Comparison of ENCODE assay signal across 8 cellular contexts in genomic region chr16:11256657-11257130, GRCh38. TPM values are rescaled to one million over a fixed set of nuclear protein-coding genes. Genes with fewer than 3 reads are reported as not detected.
DNase-seq lines count a peak whose midpoint lies in the region; ATAC-seq, FAIRE-seq and TF ChIP-seq lines count a peak whose summit lies in the region.

No MANE protein-coding gene starts in this region.

- H3K27ac ChIP-seq in GM23248 (peak overlapping the region; percentile 84), keratinocyte (ENCODE audit: control insufficient read depth, insufficient read depth, low read length) (peak overlapping the region; percentile 76)

- H3K9ac ChIP-seq in GM23248, result peak overlapping the region; percentile 89
- H3K9ac ChIP-seq in keratinocyte (ENCODE audit: control insufficient read depth, extremely low read depth, insufficient read depth, low read length), result peak overlapping the region; percentile 90

- H3K79me2 ChIP-seq in GM23248 (ENCODE audit: insufficient read depth), result no peaks in the 10 kb centered on the region
- peaks cover 19% of the 10 kb centered on the region for H3K79me2 ChIP-seq in keratinocyte (ENCODE audit: control insufficient read depth, insufficient read depth, low read length)

- H3K36me3 ChIP-seq in GM23248 (ENCODE audit: low read depth) (no peaks in the 10 kb centered on the region), bronchial epithelial cell (ENCODE audit: control insufficient read depth, insufficient read depth, low read length) (no peaks in the 10 kb centered on the region), keratinocyte (ENCODE audit: control insufficient read depth in 2 of 2, extremely low read depth in 1 of 2, insufficient read depth in 2 of 2, low read length in 2 of 2) (no peaks in the 10 kb centered on the region)

- H3K4me2 ChIP-seq in GM23248 (ENCODE audit: unreplicated experiment), result peak overlapping the region; percentile 74
- H3K4me2 ChIP-seq in keratinocyte (ENCODE audit: control insufficient read depth, extremely low read depth, insufficient read depth, low read depth, low read length), result peak overlapping the region; percentile 75

- no peak for ATAC-seq in GM21528 (IDR thresholded peaks at IDR 0.05; ENCODE audit: low FRiP score, unreplicated experiment)

- peak overlapping the region; percentile 78 for H3K4me3 ChIP-seq in GM23248
- H3K4me3 ChIP-seq in bronchial epithelial cell (ENCODE audit: low read depth, low read length), result peak overlapping the region; percentile 70
- peak overlapping the region; percentile 70 to 88 (median 79) for H3K4me3 ChIP-seq in keratinocyte (ENCODE audit: control insufficient read depth in 2 of 3, extremely low read depth in 1 of 3, insufficient read depth in 2 of 3, low read depth in 1 of 3, low read length in 3 of 3)

- dilution Hi-C loops in keratinocyte (cut with MboI; ENCODE audit: extremely low pct_ligation_motif_present, low sequenced_read_pairs), result no loop called here

- H3K9me3 ChIP-seq in GM23248 (ENCODE audit: low read depth) (no peaks in the 10 kb centered on the region), keratinocyte (ENCODE audit: control insufficient read depth, low read depth, low read length) (no peaks in the 10 kb centered on the region)

- no peaks in the 10 kb centered on the region for H3K9me1 ChIP-seq in keratinocyte (ENCODE audit: control insufficient read depth, extremely low read depth, insufficient read depth, low read length)

- DNase-seq in GM23248 (peak; percentile 79), RKO (ENCODE audit: low spot score) (peak; percentile 59), bronchial epithelial cell (ENCODE audit: low read depth) (no peak), keratinocyte (ENCODE audit: low read depth, low spot score) (no peak), NOMO-1 treated with DMSO at 0.1 percent for 48 hours (lab: John Stamatoyannopoulos, UW; ENCODE audit: unreplicated experiment) (no peak), cerebellar nuclear complex (lab: John Stamatoyannopoulos, UW) (no peak)
- peak; percentile 80 for DNase-seq in stimulated activated CD4-positive, alpha-beta T cell treated with anti-CD3 and anti-CD28 coated beads, Interleukin-15, amount 100 ng/mL, for 24 hours

- H3K4me1 ChIP-seq in GM23248 (ENCODE audit: insufficient read depth), result peaks cover 10% of the 10 kb centered on the region; the same call in 1 of the 2 replicates
- peaks cover 20% of the 10 kb centered on the region for H3K4me1 ChIP-seq in keratinocyte (ENCODE audit: control insufficient read depth, extremely low read depth, insufficient read depth, low read length)

- TF ChIP-seq CTCF in bronchial epithelial cell (IDR thresholded peaks at IDR 0.05; ENCODE audit: insufficient read depth, low read length, severe bottlenecking) (no peak), keratinocyte (optimal IDR thresholded peaks at IDR 0.05 in 1 of 3, IDR thresholded peaks at IDR 0.05 in 1 of 3, conservative IDR thresholded peaks at IDR 0.05 in 1 of 3; ENCODE audit: extremely low read depth in 1 of 3, insufficient read depth in 2 of 3, low read length in 3 of 3) (no peak)

- 0 to 2% methylated on average over 29 to 31 of the region's 32 CpGs for WGBS in GM23248 (ENCODE audit: low coverage in 1 of 2, low lambda C conversion rate in 2 of 2, missing lambda C conversion rate in 2 of 2), 2 experiments

- H3K27me3 ChIP-seq in GM23248 (replicated peaks; ENCODE audit: insufficient read depth), result no peaks in the 10 kb centered on the region
- H3K27me3 ChIP-seq in bronchial epithelial cell (ENCODE audit: control insufficient read depth, insufficient read depth, low read length), result no peaks in the 10 kb centered on the region
- peaks cover 5% of the 10 kb centered on the region for H3K27me3 ChIP-seq in keratinocyte (ENCODE audit: control insufficient read depth, extremely low read depth, insufficient read depth, low read length)

- H3K9me2 ChIP-seq in GM23248 (ENCODE audit: insufficient read depth), result no peaks in the 10 kb centered on the region

- peaks cover 8% of the 10 kb centered on the region for H3F3A ChIP-seq in GM23248 (ENCODE audit: insufficient read depth)

- no peak for FAIRE-seq in bronchial epithelial cell (lab: Jason Lieb, UNC)
- FAIRE-seq in keratinocyte (lab: Jason Lieb, UNC), result no peak

- H4K20me1 ChIP-seq in GM23248 (ENCODE audit: insufficient read depth) (no peaks in the 10 kb centered on the region), keratinocyte (ENCODE audit: control insufficient read depth, extremely low read depth, insufficient read depth, low read length) (no peaks in the 10 kb centered on the region)

- in situ Hi-C loops in GM23248 (cut with MboI), result loop anchor here (10.0 kb wide), 1 partner anchor 292 kb away; no protein-coding TSS in a partner anchor

- peak overlapping the region; percentile 65 for H2AFZ ChIP-seq in GM23248
- H2AFZ ChIP-seq in keratinocyte (ENCODE audit: control insufficient read depth, low read length), result peak overlapping the region; percentile 86

RNA-seq across cellular contexts. Expression of gene SOCS1, which starts 0.7 kb away (rescaled TPM):
- 1.4 and 2.0 TPM in 2 replicates for total RNA-seq in GM23248 (2014; rRNA removed; shearing (Covaris generic))
- 1.6 and 2.3 TPM in 2 replicates for polyA plus RNA-seq in GM23248 (2016; fragmentation: Nextera tagmentation; extraction: Ambion mirVana)
- total RNA-seq in bronchial epithelial cell, result 0.77 and 0.79 TPM in 2 replicates
- 0.98 to 2.8 TPM (median 2.4 TPM) in 3 replicates for polyA plus RNA-seq in keratinocyte
- 0.80 TPM for polyA plus RNA-seq in keratinocyte (2011; ENCODE audit: low read depth)
- polyA plus RNA-seq in keratinocyte (2011; cell fraction: cytosol; rRNA removed), result 0.79 and 1.2 TPM in 2 replicates
- polyA plus RNA-seq in keratinocyte (2011; cell fraction: nucleus; rRNA removed), result 2.0 and 2.9 TPM in 2 replicates
- polyA plus RNA-seq in keratinocyte (2012; ENCODE audit: low replicate concordance), result 3.1 and 3.8 TPM in 2 replicates
- polyA minus RNA-seq in keratinocyte, result 0.38 to 6.6 TPM (median 0.92 TPM) in 3 replicates
- polyA minus RNA-seq in keratinocyte (2011; cell fraction: cytosol; rRNA and poly(A)+ RNA removed), result 2.3 TPM
- 1.9 and 4.1 TPM in 2 replicates for polyA minus RNA-seq in keratinocyte (2011; cell fraction: nucleus; rRNA and poly(A)+ RNA removed)

RNA-seq across cellular contexts. Expression of gene TNP2, which starts 12.4 kb away (rescaled TPM):
- total RNA-seq in GM23248 (2014; rRNA removed; shearing (Covaris generic)), result not detected in 2 replicates
- polyA plus RNA-seq in GM23248 (2016; fragmentation: Nextera tagmentation; extraction: Ambion mirVana) (not detected in 2 replicates), keratinocyte (not detected in 3 replicates)
- total RNA-seq in bronchial epithelial cell, result not detected in 2 replicates
- polyA plus RNA-seq in keratinocyte (2011; ENCODE audit: low read depth), result not detected
- polyA plus RNA-seq in keratinocyte (2011; cell fraction: cytosol; rRNA removed), result not detected in 2 replicates
- polyA plus RNA-seq in keratinocyte (2011; cell fraction: nucleus; rRNA removed), result not detected in 2 replicates
- not detected in 2 replicates for polyA plus RNA-seq in keratinocyte (2012; ENCODE audit: low replicate concordance)
- polyA minus RNA-seq in keratinocyte, result not detected in 3 replicates
- polyA minus RNA-seq in keratinocyte (2011; cell fraction: cytosol; rRNA and poly(A)+ RNA removed), result not detected
- polyA minus RNA-seq in keratinocyte (2011; cell fraction: nucleus; rRNA and poly(A)+ RNA removed), result not detected in 2 replicates

RNA-seq across cellular contexts. Expression of gene PRM3, which starts 16.7 kb away (rescaled TPM):
- not detected in 2 replicates for total RNA-seq in GM23248 (2014; rRNA removed; shearing (Covaris generic))
- polyA plus RNA-seq in GM23248 (2016; fragmentation: Nextera tagmentation; extraction: Ambion mirVana) (not detected in 2 replicates), keratinocyte (not detected in 3 replicates)
- not detected in 2 replicates for total RNA-seq in bronchial epithelial cell
- not detected for polyA plus RNA-seq in keratinocyte (2011; ENCODE audit: low read depth)
- polyA plus RNA-seq in keratinocyte (2011; cell fraction: cytosol; rRNA removed), result not detected in 2 replicates
- not detected in 2 replicates for polyA plus RNA-seq in keratinocyte (2011; cell fraction: nucleus; rRNA removed)
- not detected in 2 replicates for polyA plus RNA-seq in keratinocyte (2012; ENCODE audit: low replicate concordance)
- polyA minus RNA-seq in keratinocyte, result not detected in 3 replicates
- polyA minus RNA-seq in keratinocyte (2011; cell fraction: cytosol; rRNA and poly(A)+ RNA removed), result not detected
- not detected in 2 replicates for polyA minus RNA-seq in keratinocyte (2011; cell fraction: nucleus; rRNA and poly(A)+ RNA removed)

RNA-seq across cellular contexts. Expression of gene PRM2, which starts 19.6 kb away (rescaled TPM):
- not detected in 2 replicates for total RNA-seq in GM23248 (2014; rRNA removed; shearing (Covaris generic))
- polyA plus RNA-seq in GM23248 (2016; fragmentation: Nextera tagmentation; extraction: Ambion mirVana), result not detected in 2 replicates
- total RNA-seq in bronchial epithelial cell, result not detected in 2 replicates
- polyA plus RNA-seq in keratinocyte, result not detected in 3 replicates
- polyA plus RNA-seq in keratinocyte (2011; ENCODE audit: low read depth), result not detected
- polyA plus RNA-seq in keratinocyte (2011; cell fraction: cytosol; rRNA removed), result not detected in 2 replicates
- polyA plus RNA-seq in keratinocyte (2011; cell fraction: nucleus; rRNA removed), result not detected in 2 replicates
- not detected in 2 replicates for polyA plus RNA-seq in keratinocyte (2012; ENCODE audit: low replicate concordance)
- polyA minus RNA-seq in keratinocyte, result not detected in 3 replicates
- not detected for polyA minus RNA-seq in keratinocyte (2011; cell fraction: cytosol; rRNA and poly(A)+ RNA removed)
- not detected in 2 replicates for polyA minus RNA-seq in keratinocyte (2011; cell fraction: nucleus; rRNA and poly(A)+ RNA removed)

RNA-seq across cellular contexts. Expression of gene PRM1, which starts 24.4 kb away (rescaled TPM):
- not detected in 2 replicates for total RNA-seq in GM23248 (2014; rRNA removed; shearing (Covaris generic))
- polyA plus RNA-seq in GM23248 (2016; fragmentation: Nextera tagmentation; extraction: Ambion mirVana) (not detected in 2 replicates), keratinocyte (not detected in 3 replicates)
- not detected in 2 replicates for total RNA-seq in bronchial epithelial cell
- not detected for polyA plus RNA-seq in keratinocyte (2011; ENCODE audit: low read depth)
- polyA plus RNA-seq in keratinocyte (2011; cell fraction: cytosol; rRNA removed), result not detected in 2 replicates
- not detected in 2 replicates for polyA plus RNA-seq in keratinocyte (2011; cell fraction: nucleus; rRNA removed)
- polyA plus RNA-seq in keratinocyte (2012; ENCODE audit: low replicate concordance), result not detected in 2 replicates
- polyA minus RNA-seq in keratinocyte, result not detected in 3 replicates
- polyA minus RNA-seq in keratinocyte (2011; cell fraction: cytosol; rRNA and poly(A)+ RNA removed), result not detected
- polyA minus RNA-seq in keratinocyte (2011; cell fraction: nucleus; rRNA and poly(A)+ RNA removed), result not detected in 2 replicates

Comparison
In these comparisons a context has a peak if more than half of its experiments do, and no peak if none do; other contexts are left out.
1. DNase-seq: peak in GM23248 (single experiment), RKO (single experiment) and stimulated activated CD4-positive, alpha-beta T cell treated with anti-CD3 and anti-CD28 coated beads, Interleukin-15, amount 100 ng/mL, for 24 hours (single experiment); none in bronchial epithelial cell (single experiment), keratinocyte (single experiment), NOMO-1 treated with DMSO at 0.1 percent for 48 hours (single experiment) and cerebellar nuclear complex (0 of 2).
2. Peak in every context shown above with its lines, with median percentiles within 50 percentile points of each other: H3K4me3 ChIP-seq.